In the genomic region with DNA sequence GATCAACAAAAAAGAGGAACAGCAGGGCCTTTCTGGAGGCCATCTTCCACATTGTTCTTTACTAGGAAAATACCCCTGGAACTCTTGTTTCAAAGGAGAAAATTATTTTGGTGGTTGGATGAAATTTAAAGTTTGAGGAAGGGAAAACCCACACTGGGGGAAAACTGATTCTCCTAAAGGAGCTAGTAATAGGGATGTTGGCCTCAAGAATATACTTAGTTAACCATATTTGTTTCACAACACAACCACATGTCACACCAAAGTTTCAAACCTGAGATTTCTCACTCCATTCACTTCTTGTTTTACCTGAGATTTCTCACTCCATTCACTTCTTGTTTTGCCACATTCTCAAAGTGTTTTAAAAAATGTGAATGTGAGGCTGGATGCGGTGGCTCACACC, we compare ENCODE assay signal across 18 cellular contexts.
"Had no signal": no experiment of that assay in that cellular context is flagged by ENCODE, and none has a peak within 500 bp of the region (broad histone marks: within the 10 kb centered on the region; RNA-seq: fewer than 3 reads in every experiment).

No MANE protein-coding gene starts in this region.

- H3K4me3 Mint-ChIP-seq: activated B cell treated with CpG ODN at 0.5 μM for 24 hours, neural progenitor cell had no signal

- H3K9ac ChIP-seq: neural progenitor cell had no signal

- H3K27ac ChIP-seq: adrenal gland, colonic mucosa, left lung, neural progenitor cell, tibial artery had no signal

- ATAC-seq: left lung had no signal

- DNase-seq: activated B cell treated with CpG ODN at 0.5 μM for 24 hours; activated CD4-positive, alpha-beta T cell treated with anti-CD3 and anti-CD28 coated beads, Interleukin-2, amount 50 U/mL, for 4 hours; activated naive CD4-positive, alpha-beta T cell; adrenal gland; caudate nucleus; colonic mucosa; effector memory CD4-positive, alpha-beta T cell; islet precursor cell; left lung; mesendoderm; retina; stimulated activated CD4-positive, alpha-beta T cell treated with anti-CD3 and anti-CD28 coated beads, Interleukin-15, amount 100 ng/mL, for 24 hours; stimulated activated CD4-positive, alpha-beta T cell treated with anti-CD3 and anti-CD28 coated beads, Interleukin-4, amount 100 ng/mL, for 24 hours; T-helper 2 cell; tibial artery had no signal

- FAIRE-seq: frontal cortex, TTC549 had no signal

- H3K4me2 ChIP-seq: neural progenitor cell had no signal

- H3K27me3 ChIP-seq: adrenal gland, colonic mucosa, left lung, tibial artery had no signal

- H3K27me3 Mint-ChIP-seq: activated B cell treated with CpG ODN at 0.5 μM for 24 hours had no signal

- H3K9me3 ChIP-seq: adrenal gland, colonic mucosa, left lung, tibial artery had no signal

- H3K36me3 Mint-ChIP-seq: neural progenitor cell had no signal

- H2AFZ ChIP-seq: neural progenitor cell had no signal

- H3K36me3 ChIP-seq: adrenal gland, colonic mucosa, left lung, neural progenitor cell, tibial artery had no signal

- H3K9me3 Mint-ChIP-seq: activated B cell treated with CpG ODN at 0.5 μM for 24 hours, neural progenitor cell had no signal

- H3K27ac Mint-ChIP-seq: activated B cell treated with CpG ODN at 0.5 μM for 24 hours, neural progenitor cell had no signal

- H3K4me3 ChIP-seq: adrenal gland, colonic mucosa, left lung, neural progenitor cell, tibial artery had no signal
